In genomic region chr6:159042824-159043181, GRCh38 we compare ENCODE assay signal across 9 cellular contexts. TPM values are rescaled to one million over a fixed set of nuclear protein-coding genes. Genes with fewer than 3 reads are reported as not detected.
DNase-seq lines count a peak whose midpoint lies in the region; ATAC-seq and TF ChIP-seq lines count a peak whose summit lies in the region.
"Had no signal": no experiment of that assay in that cellular context is flagged by ENCODE, and none has a peak within 500 bp of the region (broad histone marks: within the 10 kb centered on the region; RNA-seq: fewer than 3 reads in every experiment).

No MANE protein-coding gene starts in this region.

- DNase-seq in CD4-positive, alpha-beta T cell, result no peak
- no peak for DNase-seq in naive thymus-derived CD8-positive, alpha-beta T cell
- DNase-seq in NCI-H748 treated with DMSO at 0.1 percent for 48 hours (lab: John Stamatoyannopoulos, UW) (no peak), mesenteric fat pad (ENCODE audit: low spot score) (no peak), occipital lobe (lab: John Stamatoyannopoulos, UW) (no peak)
- DNase-seq in central memory CD4-positive, alpha-beta T cell, result no peak
- DNase-seq: cortex of kidney had no signal

- H3K27ac ChIP-seq in CD4-positive, alpha-beta T cell (ENCODE audit: low read depth, low read length), result peak overlapping the region; percentile 81

- peak overlapping the region; percentile 91 for H3K27ac Mint-ChIP-seq in CD4-positive, alpha-beta T cell
- H3K27ac Mint-ChIP-seq in IgD-negative memory B cell (peak overlapping the region; percentile 92 to 97 (median 97)), brain (no peak overlapping the region)
- H3K27ac Mint-ChIP-seq in naive thymus-derived CD8-positive, alpha-beta T cell, result peak overlapping the region; percentile 90 to 100 (median 98)

- peaks cover 71% of the 10 kb centered on the region for H3K36me3 Mint-ChIP-seq in CD4-positive, alpha-beta T cell (ENCODE audit: low read depth)
- H3K36me3 Mint-ChIP-seq in IgD-negative memory B cell, result peaks cover 34% of the 10 kb centered on the region
- H3K36me3 Mint-ChIP-seq in brain, result no peaks in the 10 kb centered on the region
- H3K36me3 Mint-ChIP-seq in naive thymus-derived CD8-positive, alpha-beta T cell, result peaks cover 17 to 65% (median 57%) of the 10 kb centered on the region in 3 donors

- H3K9me3 Mint-ChIP-seq in CD4-positive, alpha-beta T cell, result no peaks in the 10 kb centered on the region
- H3K9me3 Mint-ChIP-seq in IgD-negative memory B cell (no peaks in the 10 kb centered on the region), brain (peaks cover 0 to 2% (median 0%) of the 10 kb centered on the region in 5 experiments)
- H3K9me3 Mint-ChIP-seq in naive thymus-derived CD8-positive, alpha-beta T cell, result no peaks in the 10 kb centered on the region

- POLR2A ChIA-PET in CD4-positive, alpha-beta T cell (lab: Charles Lee), result interaction anchor here (0.8 to 7.3 kb wide), 15 partner anchors 10 to 398 kb away, joined by 3 to 146 read pairs (median 12); partner anchors contain the start of genes DYNLT1 and RSPH3
- POLR2A ChIA-PET in naive thymus-derived CD8-positive, alpha-beta T cell (lab: Charles Lee), result interaction anchor here (0.6 to 7.9 kb wide), 11 partner anchors 18 to 131 kb away, joined by 3 to 183 read pairs (median 12); partner anchors contain the start of gene RSPH3

- H3K4me3 Mint-ChIP-seq in CD4-positive, alpha-beta T cell, result peak overlapping the region; percentile 97
- peak overlapping the region; percentile 97 to 100 (median 98) for H3K4me3 Mint-ChIP-seq in IgD-negative memory B cell
- no peak overlapping the region for H3K4me3 Mint-ChIP-seq in brain
- peak overlapping the region; percentile 92 to 100 (median 98) for H3K4me3 Mint-ChIP-seq in naive thymus-derived CD8-positive, alpha-beta T cell

- TF ChIP-seq CTCF in CD4-positive, alpha-beta T cell (IDR thresholded peaks at IDR 0.05), result peak; percentile 74
- peak; percentile 33 to 52 for TF ChIP-seq CTCF in brain (conservative IDR thresholded peaks at IDR 0.05)

- H3K27me3 ChIP-seq in CD4-positive, alpha-beta T cell (ENCODE audit: control insufficient read depth, insufficient read depth, low read length), result no peaks in the 10 kb centered on the region

- CTCF ChIA-PET in CD4-positive, alpha-beta T cell (lab: Charles Lee), result interaction anchor here (0.6 to 4.6 kb wide), 17 partner anchors 10 to 394 kb away, joined by 3 to 72 read pairs (median 6); partner anchors contain the start of gene RSPH3

- no peaks in the 10 kb centered on the region for H3K9me3 ChIP-seq in CD4-positive, alpha-beta T cell (ENCODE audit: control insufficient read depth, low read length)

- no peak for ATAC-seq in CD4-positive, alpha-beta T cell (ENCODE audit: poor library complexity)
- ATAC-seq in naive thymus-derived CD8-positive, alpha-beta T cell, result no peak

- peaks cover 76% of the 10 kb centered on the region for H3K4me1 Mint-ChIP-seq in CD4-positive, alpha-beta T cell (ENCODE audit: low read depth)
- H3K4me1 Mint-ChIP-seq in IgD-negative memory B cell (peaks cover 32 to 52% (median 44%) of the 10 kb centered on the region in 3 donors), brain (peaks cover 18% of the 10 kb centered on the region)
- peaks cover 32 to 69% (median 69%) of the 10 kb centered on the region in 4 donors for H3K4me1 Mint-ChIP-seq in naive thymus-derived CD8-positive, alpha-beta T cell

- no peaks in the 10 kb centered on the region for H3K27me3 Mint-ChIP-seq in CD4-positive, alpha-beta T cell
- H3K27me3 Mint-ChIP-seq in IgD-negative memory B cell, result peaks cover 2% of the 10 kb centered on the region
- H3K27me3 Mint-ChIP-seq in brain, result peaks cover 5% of the 10 kb centered on the region
- H3K27me3 Mint-ChIP-seq in naive thymus-derived CD8-positive, alpha-beta T cell, result no peaks in the 10 kb centered on the region

- intact Hi-C loops in CD4-positive, alpha-beta T cell (cut with DNase I, micrococcal nuclease), result loop anchor here in 1 of 2 experiments (1.0 to 5.0 kb wide), 4 partner anchors 36 to 91 kb away; no protein-coding TSS in a partner anchor

RNA-seq across cellular contexts. Expression of gene TAGAP, which starts 2.0 kb away (rescaled TPM):
- total RNA-seq in CD4-positive, alpha-beta T cell, result 100 to 1,000 TPM; 245 to 261 TPM
- polyA plus RNA-seq in IgD-negative memory B cell (157 TPM), brain (ENCODE audit: insufficient read depth, low read depth, low replicate concordance) (0.14 TPM)
- 10 to 100 TPM; 54.5 to 56.9 TPM for total RNA-seq in naive thymus-derived CD8-positive, alpha-beta T cell
- polyA plus RNA-seq in naive thymus-derived CD8-positive, alpha-beta T cell, result 100 to 1,000 TPM in 1 of 3 donors, 10 to 100 TPM in 2; 97.4 to 111 (median 98.2) TPM
- total RNA-seq in mesenteric fat pad (5.7 TPM), occipital lobe (1.4 TPM)

RNA-seq across cellular contexts. Expression of gene RSPH3, which starts 42.8 kb away (rescaled TPM):
- 1 to 10 TPM in 1 of 2 experiments, under 1 TPM in 1; 0.59 to 1.1 TPM for total RNA-seq in CD4-positive, alpha-beta T cell
- 4.3 TPM for polyA plus RNA-seq in IgD-negative memory B cell
- polyA plus RNA-seq in brain (ENCODE audit: insufficient read depth, low read depth, low replicate concordance), result 7.4 TPM
- total RNA-seq in naive thymus-derived CD8-positive, alpha-beta T cell, result 1 to 10 TPM; 1.9 TPM
- polyA plus RNA-seq in naive thymus-derived CD8-positive, alpha-beta T cell, result 1 to 10 TPM; 1.3 to 2.0 (median 1.8) TPM
- total RNA-seq in mesenteric fat pad, result 6.7 TPM
- 7.5 TPM for total RNA-seq in occipital lobe

Comparison
In these comparisons a context has a peak if more than half of its experiments do, and no peak if none do; other contexts are left out.
1. H3K27ac Mint-ChIP-seq: peak in CD4-positive, alpha-beta T cell (single experiment), IgD-negative memory B cell (3 of 3) and naive thymus-derived CD8-positive, alpha-beta T cell (10 of 10); none in brain (0 of 5).
2. H3K4me3 Mint-ChIP-seq: peak in CD4-positive, alpha-beta T cell (single experiment), IgD-negative memory B cell (4 of 4) and naive thymus-derived CD8-positive, alpha-beta T cell (10 of 10); none in brain (0 of 5).
3. RNA of gene TAGAP, which starts 2.0 kb away (total RNA-seq): 245 to 261 TPM in CD4-positive, alpha-beta T cell; 54.5 to 56.9 TPM in naive thymus-derived CD8-positive, alpha-beta T cell, 5.7 TPM in mesenteric fat pad (single experiment) and 1.4 TPM in occipital lobe (single experiment); every median in the first group is over 4 times any median in the second.